Comparison of ENCODE assay signal across 16 cellular contexts in the genomic region with DNA sequence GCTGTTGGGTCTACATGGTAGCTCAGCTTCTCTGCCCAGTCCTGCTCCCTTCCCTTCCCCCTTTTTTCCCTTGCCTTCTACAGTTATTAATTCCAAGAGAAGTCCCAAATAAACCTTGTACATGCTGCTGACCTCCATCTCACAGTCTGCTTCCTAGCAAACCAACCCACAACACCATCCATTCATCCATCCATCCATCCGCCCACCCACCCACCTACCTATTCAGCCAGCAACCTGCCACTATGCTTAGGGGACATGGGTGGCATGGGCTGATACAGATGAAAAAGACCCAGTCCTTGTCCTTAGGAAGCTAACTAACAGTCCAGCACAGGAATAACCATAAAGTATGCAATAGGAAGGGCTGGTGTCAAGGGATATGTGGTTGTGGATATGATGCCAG. TPM values are rescaled to one million over a fixed set of nuclear protein-coding genes. Genes with fewer than 3 reads are reported as not detected.
"Had no signal": no experiment of that assay in that cellular context is flagged by ENCODE, and none has a peak within 500 bp of the region (broad histone marks: within the 10 kb centered on the region; RNA-seq: fewer than 3 reads in every experiment).

No MANE protein-coding gene starts in this region.

- DNase-seq: Karpas-422, KG1, MG63, NCI-H1092 treated with DMSO at 0.1 percent for 48 hours, NCI-H1436, NCI-H187, NCI-H2029, NCI-H2081 treated with DMSO at 0.1 percent for 48 hours, NCI-H2171, NCI-H446, NCI-H524 treated with DMSO at 0.1 percent for 48 hours, Right ventricle myocardium superior, RPMI8226, SIG-M5 had no signal

- H3K27ac ChIP-seq: SJSA1, SK-N-MC had no signal

- H3K4me3 ChIP-seq: MG63, SJSA1, SK-N-MC had no signal

- H3K9me3 ChIP-seq: MG63, SJSA1 had no signal

- H3K36me3 ChIP-seq: MG63, SJSA1 had no signal

RNA-seq across cellular contexts. Expression of a gene that starts 5.7 kb away (rescaled TPM):
- total RNA-seq: SJSA1 had no signal
